1 cellular context compared by ENCODE assay signal in the genomic region with DNA sequence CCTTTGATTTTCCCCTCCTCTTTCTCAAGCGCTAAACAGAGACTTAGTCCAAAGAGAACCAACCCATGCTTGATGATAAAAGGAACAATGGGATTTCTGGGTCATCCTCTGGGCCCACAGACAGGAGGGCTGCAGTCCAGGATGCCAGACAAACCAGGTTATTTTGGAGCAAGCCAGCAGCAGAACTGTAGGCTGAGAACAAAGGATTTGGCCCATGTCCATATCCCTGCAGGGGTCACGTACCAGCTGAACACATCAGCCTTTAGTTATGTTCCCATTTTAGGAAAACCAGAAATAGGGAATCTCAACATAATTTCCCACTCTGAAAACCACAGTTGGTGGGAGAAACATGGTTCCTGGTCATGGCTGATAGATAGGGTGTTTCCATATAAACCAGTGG.
TF ChIP-seq lines count a peak whose summit lies in the region.

No MANE protein-coding gene starts in this region.

TF ChIP-seq in SK-N-SH treated with all-trans-retinoic acid at 6 μM for 48 hours, 23 proteins besides CTCF, POLR2A, EP300 and RAD21 (continued from another document):
- no peak for TF ChIP-seq ARNTL (CRISPR knock-in tag; IDR thresholded peaks at IDR 0.05; ENCODE audit: borderline replicate concordance, low read depth)
- TF ChIP-seq ZNF70 (CRISPR knock-in tag; IDR thresholded peaks at IDR 0.05) = no peak
- no peak for TF ChIP-seq GLIS3 (CRISPR knock-in tag; IDR thresholded peaks at IDR 0.05)
- TF ChIP-seq RARB (CRISPR knock-in tag; IDR thresholded peaks at IDR 0.05) = no peak
- no peak for TF ChIP-seq TOX (CRISPR knock-in tag; IDR thresholded peaks at IDR 0.05; ENCODE audit: borderline replicate concordance)
- TF ChIP-seq, protein P1, sequence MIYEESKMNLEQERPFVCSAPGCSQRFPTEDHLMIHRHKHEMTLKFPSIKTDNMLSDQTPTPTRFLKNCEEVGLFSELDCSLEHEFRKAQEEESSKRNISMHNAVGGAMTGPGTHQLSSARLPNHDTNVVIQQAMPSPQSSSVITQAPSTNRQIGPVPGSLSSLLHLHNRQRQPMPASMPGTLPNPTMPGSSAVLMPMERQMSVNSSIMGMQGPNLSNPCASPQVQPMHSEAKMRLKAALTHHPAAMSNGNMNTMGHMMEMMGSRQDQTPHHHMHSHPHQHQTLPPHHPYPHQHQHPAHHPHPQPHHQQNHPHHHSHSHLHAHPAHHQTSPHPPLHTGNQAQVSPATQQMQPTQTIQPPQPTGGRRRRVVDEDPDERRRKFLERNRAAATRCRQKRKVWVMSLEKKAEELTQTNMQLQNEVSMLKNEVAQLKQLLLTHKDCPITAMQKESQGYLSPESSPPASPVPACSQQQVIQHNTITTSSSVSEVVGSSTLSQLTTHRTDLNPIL (CRISPR knock-in tag; IDR thresholded peaks at IDR 0.05; ENCODE audit: low read depth) = no peak
- TF ChIP-seq, protein P2, sequence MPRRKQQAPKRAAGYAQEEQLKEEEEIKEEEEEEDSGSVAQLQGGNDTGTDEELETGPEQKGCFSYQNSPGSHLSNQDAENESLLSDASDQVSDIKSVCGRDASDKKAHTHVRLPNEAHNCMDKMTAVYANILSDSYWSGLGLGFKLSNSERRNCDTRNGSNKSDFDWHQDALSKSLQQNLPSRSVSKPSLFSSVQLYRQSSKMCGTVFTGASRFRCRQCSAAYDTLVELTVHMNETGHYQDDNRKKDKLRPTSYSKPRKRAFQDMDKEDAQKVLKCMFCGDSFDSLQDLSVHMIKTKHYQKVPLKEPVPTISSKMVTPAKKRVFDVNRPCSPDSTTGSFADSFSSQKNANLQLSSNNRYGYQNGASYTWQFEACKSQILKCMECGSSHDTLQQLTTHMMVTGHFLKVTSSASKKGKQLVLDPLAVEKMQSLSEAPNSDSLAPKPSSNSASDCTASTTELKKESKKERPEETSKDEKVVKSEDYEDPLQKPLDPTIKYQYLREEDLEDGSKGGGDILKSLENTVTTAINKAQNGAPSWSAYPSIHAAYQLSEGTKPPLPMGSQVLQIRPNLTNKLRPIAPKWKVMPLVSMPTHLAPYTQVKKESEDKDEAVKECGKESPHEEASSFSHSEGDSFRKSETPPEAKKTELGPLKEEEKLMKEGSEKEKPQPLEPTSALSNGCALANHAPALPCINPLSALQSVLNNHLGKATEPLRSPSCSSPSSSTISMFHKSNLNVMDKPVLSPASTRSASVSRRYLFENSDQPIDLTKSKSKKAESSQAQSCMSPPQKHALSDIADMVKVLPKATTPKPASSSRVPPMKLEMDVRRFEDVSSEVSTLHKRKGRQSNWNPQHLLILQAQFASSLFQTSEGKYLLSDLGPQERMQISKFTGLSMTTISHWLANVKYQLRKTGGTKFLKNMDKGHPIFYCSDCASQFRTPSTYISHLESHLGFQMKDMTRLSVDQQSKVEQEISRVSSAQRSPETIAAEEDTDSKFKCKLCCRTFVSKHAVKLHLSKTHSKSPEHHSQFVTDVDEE (CRISPR knock-in tag; IDR thresholded peaks at IDR 0.05) = no peak
- TF ChIP-seq ZNF8 (CRISPR knock-in tag; IDR thresholded peaks at IDR 0.05) = no peak
- TF ChIP-seq PPARA (CRISPR knock-in tag; IDR thresholded peaks at IDR 0.05; ENCODE audit: borderline replicate concordance) = no peak
- TF ChIP-seq OSR1 (CRISPR knock-in tag; IDR thresholded peaks at IDR 0.05) = no peak
- TF ChIP-seq ZNF565 (CRISPR knock-in tag; conservative IDR thresholded peaks at IDR 0.05; ENCODE audit: low read depth) = no peak
- no peak for TF ChIP-seq CSDC2 (CRISPR knock-in tag; IDR thresholded peaks at IDR 0.05)
